Comparison of ENCODE assay signal across 6 cellular contexts in genomic region chr1:205891481-205891880, GRCh38. TPM values are rescaled to one million over a fixed set of nuclear protein-coding genes. Genes with fewer than 3 reads are reported as not detected.
"Had no signal": no experiment of that assay in that cellular context is flagged by ENCODE, and none has a peak within 500 bp of the region (broad histone marks: within the 10 kb centered on the region; RNA-seq: fewer than 3 reads in every experiment).

No MANE protein-coding gene starts in this region.

RNA-seq across cellular contexts. Expression of gene PM20D1, which starts 41.5 kb away (rescaled TPM):
- total RNA-seq: fibroblast of villous mesenchyme, gastrocnemius medialis, vagina had no signal

RNA-seq across cellular contexts. Expression of gene SLC26A9, which starts 51.8 kb away (rescaled TPM):
- total RNA-seq: fibroblast of villous mesenchyme; natural killer cell treated with Interleukin-12 subunit alpha and Interleukin-12 subunit beta and Interleukin-15 and Interleukin-18, amount 100 ng/mL, for 72 hours; posterior vena cava; temporal lobe had no signal
